1 cellular context compared by ENCODE assay signal in genomic region chr10:100081075-100082001, GRCh38.
TF ChIP-seq lines count a peak whose summit lies in the region.

TSS of gene CPN1 (minus strand) at chr10:100081869. CDS start at chr10:100081625, 244 bp downstream.

TF ChIP-seq in HepG2, 621 proteins besides CTCF, POLR2A, EP300 and RAD21 (continued from another document and continues in another):
- TF ChIP-seq FOXP4 (CRISPR knock-in tag; IDR thresholded peaks at IDR 0.05), result peak; percentile 93
- TF ChIP-seq MTA1 (CRISPR knock-in tag; IDR thresholded peaks at IDR 0.05; ENCODE audit: borderline replicate concordance), result peak; percentile 67; the same call in 1 of the 2 replicates
- TF ChIP-seq PITX1 (CRISPR knock-in tag; IDR thresholded peaks at IDR 0.05), result peak; percentile 50; the same call in 1 of the 2 replicates
- no peak for TF ChIP-seq ZHX2 (IDR thresholded peaks at IDR 0.05; ENCODE audit: low read depth)
- TF ChIP-seq ZHX2 (CRISPR knock-in tag; IDR thresholded peaks at IDR 0.05; ENCODE audit: borderline replicate concordance), result peak; percentile 18; the same call in 1 of the 2 replicates
- TF ChIP-seq KAT7 (CRISPR knock-in tag; IDR thresholded peaks at IDR 0.05; ENCODE audit: borderline replicate concordance), result peak; percentile 65; the same call in 1 of the 2 replicates
- peak; percentile 77 for TF ChIP-seq PAXIP1 (CRISPR knock-in tag; conservative IDR thresholded peaks at IDR 0.05)
- TF ChIP-seq IKZF1 (IDR thresholded peaks at IDR 0.05), result no peak
- TF ChIP-seq ZNF589 (CRISPR knock-in tag; conservative IDR thresholded peaks at IDR 0.05), result no peak
- TF ChIP-seq KDM2A (CRISPR knock-in tag; IDR thresholded peaks at IDR 0.05; ENCODE audit: borderline replicate concordance, low read depth), result peak; percentile 27; the same call in 1 of the 2 replicates
- peak; percentile 56 for TF ChIP-seq HDAC1 (CRISPR knock-in tag; IDR thresholded peaks at IDR 0.05)
- peak; percentile 53 for TF ChIP-seq GATAD2A (CRISPR knock-in tag; IDR thresholded peaks at IDR 0.05)
- no peak for TF ChIP-seq ZNF30 (CRISPR knock-in tag; IDR thresholded peaks at IDR 0.05)
- TF ChIP-seq STAT6 (CRISPR knock-in tag; IDR thresholded peaks at IDR 0.05; ENCODE audit: borderline replicate concordance), result no peak
- 0 out of 2 replicates have a peak, but pooled peaks have one; percentile 62 for TF ChIP-seq KMT2A (CRISPR knock-in tag; IDR thresholded peaks at IDR 0.05)
- TF ChIP-seq ZBED4 (CRISPR knock-in tag; IDR thresholded peaks at IDR 0.05; ENCODE audit: borderline replicate concordance), result no peak
- 0 out of 2 replicates have a peak, but pooled peaks have one; percentile 26 for TF ChIP-seq ZNF598 (CRISPR knock-in tag; IDR thresholded peaks at IDR 0.05; ENCODE audit: borderline replicate concordance)
- no peak for TF ChIP-seq NFATC3 (CRISPR knock-in tag; IDR thresholded peaks at IDR 0.05)
- TF ChIP-seq CEBPG (CRISPR knock-in tag; IDR thresholded peaks at IDR 0.05), result no peak
- TF ChIP-seq ZNF570 (CRISPR knock-in tag; IDR thresholded peaks at IDR 0.05; ENCODE audit: borderline replicate concordance), result no peak
- peak; percentile 54; the same call in 1 of the 2 replicates for TF ChIP-seq ARID4A (CRISPR knock-in tag; IDR thresholded peaks at IDR 0.05; ENCODE audit: borderline replicate concordance)
- peak; percentile 60; the same call in 1 of the 2 replicates for TF ChIP-seq TBX2 (CRISPR knock-in tag; IDR thresholded peaks at IDR 0.05; ENCODE audit: borderline replicate concordance)
- TF ChIP-seq ZNF160 (CRISPR knock-in tag; IDR thresholded peaks at IDR 0.05), result no peak
- no peak; the same call in 1 of the 2 replicates for TF ChIP-seq MTERF4 (CRISPR knock-in tag; IDR thresholded peaks at IDR 0.05)
- TF ChIP-seq RBAK (CRISPR knock-in tag; IDR thresholded peaks at IDR 0.05), result 0 out of 2 replicates have a peak, but pooled peaks have one; percentile 32
- TF ChIP-seq ZBTB34 (CRISPR knock-in tag; IDR thresholded peaks at IDR 0.05), result no peak
- TF ChIP-seq ZNF501 (CRISPR knock-in tag; IDR thresholded peaks at IDR 0.05), result 0 out of 2 replicates have a peak, but pooled peaks have one; percentile 18
